ENCODE assay signal across 24 cellular contexts in the genomic region with DNA sequence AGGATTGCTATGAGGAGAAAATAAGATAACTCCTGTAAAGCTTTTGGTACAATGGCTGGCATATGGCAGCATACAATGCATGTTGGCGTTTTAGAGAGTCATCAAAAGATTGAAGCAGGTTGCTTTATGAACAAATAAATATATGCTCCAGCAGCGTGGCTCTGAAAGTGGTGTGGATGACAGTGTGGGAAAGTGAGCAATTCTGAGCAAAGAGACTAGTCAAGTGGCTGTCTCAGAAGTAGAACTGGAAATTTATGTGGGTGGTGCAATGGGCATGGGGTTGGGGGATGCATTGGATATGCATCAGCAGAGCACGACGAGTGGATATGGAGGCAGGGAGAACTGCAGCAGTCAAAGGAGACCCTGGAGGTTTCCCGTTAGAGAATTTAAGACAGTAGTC.
"Had no signal": no experiment of that assay in that cellular context is flagged by ENCODE, and none has a peak within 500 bp of the region (broad histone marks: within the 10 kb centered on the region; RNA-seq: fewer than 3 reads in every experiment).

No MANE protein-coding gene starts in this region.

- H3K9me3 Mint-ChIP-seq: activated T-cell treated with anti-CD3 and anti-CD28 coated beads, Interleukin-2, amount 50 U/mL, for 24 hours; activated T-helper 2 cell treated with anti-CD3 and anti-CD28 coated beads, Interferon-gamma antibody, Interleukin-2, Interleukin-4, amounts not matched to agents 10 μg/mL and 5 μg/mL and 100 μg/mL, durations not matched to agents 14 hours and 24 hours and 36 hours had no signal

- H3K4me3 Mint-ChIP-seq: activated CD8-positive, alpha-beta memory T cell treated with anti-CD3 and anti-CD28 coated beads, Interleukin-2, amount 10 ng/mL, durations not matched to agents 7 days and 5 days; activated T-cell treated with anti-CD3 and anti-CD28 coated beads, Interleukin-2, amount 50 U/mL, for 24 hours had no signal

- DNase-seq: activated CD4-positive, CD25-positive, alpha-beta regulatory T cell; activated CD8-positive, alpha-beta memory T cell treated with anti-CD3 and anti-CD28 coated beads, Interleukin-2, amount 10 ng/mL, durations not matched to agents 7 days and 5 days; activated gamma-delta T cell treated with Interleukin-2 at 50 U/mL for 16 hours; activated naive CD4-positive, alpha-beta T cell treated with anti-CD3 and anti-CD28 coated beads, Interleukin-2, amount 50 U/mL, for 16 hours; activated T-cell treated with anti-CD3 and anti-CD28 coated beads, Interleukin-2, amount 50 U/mL, for 24 hours; aorta; caudate nucleus; Karpas-422; MM.1S; NCI-H1105; NCI-H1436; NCI-H1694 treated with DMSO at 0.1 percent for 48 hours; NCI-H2029 treated with DMSO at 0.1 percent for 48 hours; NCI-H510A treated with DMSO at 0.1 percent for 48 hours; NCI-H69; NK-92 treated with Interleukin-12 subunit alpha and Interleukin-12 subunit beta, amount 100 ng/mL, for 24 hours; OCI-M1; RPMI8226; SK-N-SH; T-helper 1 cell had no signal

- H3K27ac ChIP-seq: breast epithelium, VCaP had no signal

- H3K36me3 ChIP-seq: breast epithelium had no signal

- H3K4me3 ChIP-seq: breast epithelium, K562 had no signal

- H3K4me2 ChIP-seq: SK-N-SH had no signal

- H3K9me3 ChIP-seq: breast epithelium, SK-N-SH had no signal

- H3K27me3 ChIP-seq: breast epithelium had no signal

- H3K27ac Mint-ChIP-seq: activated CD8-positive, alpha-beta memory T cell treated with anti-CD3 and anti-CD28 coated beads, Interleukin-2, amount 10 ng/mL, durations not matched to agents 7 days and 5 days; activated T-cell treated with anti-CD3 and anti-CD28 coated beads, Interleukin-2, amount 50 U/mL, for 24 hours; activated T-helper 2 cell treated with anti-CD3 and anti-CD28 coated beads, Interferon-gamma antibody, Interleukin-2, Interleukin-4, amounts not matched to agents 10 μg/mL and 5 μg/mL and 100 μg/mL, durations not matched to agents 14 hours and 24 hours and 36 hours had no signal

- H3K4me1 ChIP-seq: breast epithelium had no signal

- H3K9ac ChIP-seq: SK-N-SH had no signal

- H3K27me3 Mint-ChIP-seq: activated CD8-positive, alpha-beta memory T cell treated with anti-CD3 and anti-CD28 coated beads, Interleukin-2, amount 10 ng/mL, durations not matched to agents 7 days and 5 days; activated T-cell treated with anti-CD3 and anti-CD28 coated beads, Interleukin-2, amount 50 U/mL, for 24 hours had no signal
